Comparison of ENCODE assay signal across 15 cellular contexts in the genomic region with DNA sequence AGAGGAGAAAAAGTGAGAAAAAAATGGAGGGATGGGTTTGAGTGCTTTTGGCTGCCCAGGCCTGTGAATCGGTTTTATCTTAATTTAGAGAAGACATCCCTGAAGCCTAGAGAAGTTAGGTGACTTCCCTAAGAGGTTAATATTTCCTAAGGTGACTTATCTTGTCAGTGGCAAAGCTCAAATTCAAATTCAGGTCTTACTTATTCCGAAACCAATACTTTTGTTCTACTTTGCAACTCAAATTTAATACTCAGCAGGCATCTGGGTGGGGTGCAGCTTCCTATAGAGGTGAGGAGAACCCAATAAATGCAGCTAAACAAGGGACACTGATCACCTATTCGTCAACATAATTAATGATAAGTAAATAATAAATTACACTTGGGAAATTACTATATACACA. TPM values are rescaled to one million over a fixed set of nuclear protein-coding genes. Genes with fewer than 3 reads are reported as not detected.
DNase-seq lines count a peak whose midpoint lies in the region; ATAC-seq and TF ChIP-seq lines count a peak whose summit lies in the region.
"Had no signal": no experiment of that assay in that cellular context is flagged by ENCODE, and none has a peak within 500 bp of the region (broad histone marks: within the 10 kb centered on the region; RNA-seq: fewer than 3 reads in every experiment).

No MANE protein-coding gene starts in this region.

- H3K4me1 ChIP-seq in mesendoderm (ENCODE audit: control insufficient read depth, low read depth, low read length) (peaks cover 13% of the 10 kb centered on the region), prostate gland (replicated peaks) (no peaks in the 10 kb centered on the region)
- H3K4me1 ChIP-seq: Peyer's patch, tibial artery had no signal

- no peaks in the 10 kb centered on the region for H3K27me3 ChIP-seq in mesendoderm (ENCODE audit: insufficient read depth, low read length, poor library complexity)
- peaks cover 3% of the 10 kb centered on the region for H3K27me3 ChIP-seq in prostate gland (replicated peaks; ENCODE audit: insufficient read depth)
- H3K27me3 ChIP-seq: Peyer's patch, spleen, tibial artery had no signal

- no peak overlapping the region for H3K56ac ChIP-seq in mesendoderm (ENCODE audit: low read length)

- H4K5ac ChIP-seq in mesendoderm (ENCODE audit: low read length), result no peak overlapping the region

- no peak overlapping the region for H4K8ac ChIP-seq in mesendoderm (ENCODE audit: low read depth, low read length)

- H2BK5ac ChIP-seq in mesendoderm (ENCODE audit: low read length), result no peak overlapping the region

- TF ChIP-seq POLR2A in prostate gland (IDR thresholded peaks at IDR 0.05), result no peak

- H2AK5ac ChIP-seq in mesendoderm (ENCODE audit: low read length), result no peak overlapping the region

- H3K36me3 ChIP-seq in mesendoderm (ENCODE audit: control insufficient read depth, insufficient read depth, low read length), result no peaks in the 10 kb centered on the region
- H3K36me3 ChIP-seq in prostate gland, result no peaks in the 10 kb centered on the region
- H3K36me3 ChIP-seq: Peyer's patch, spleen, tibial artery had no signal

- DNase-seq in mesendoderm (no peak), DMS153 treated with DMSO at 0.1 percent for 48 hours (lab: John Stamatoyannopoulos, UW; ENCODE audit: unreplicated experiment) (no peak), prostate gland (ENCODE audit: low spot score) (no peak), HPDE6-E6E7 (ENCODE audit: extremely low spot score) (no peak)
- DNase-seq: effector CD8-positive, alpha-beta T cell; foreskin fibroblast; NCI-H1105; NCI-H446; nucleus accumbens; Peyer's patch; spleen; tibial artery had no signal

- H3K4ac ChIP-seq in mesendoderm (ENCODE audit: low read depth, low read length), result no peak overlapping the region

- H3K9ac ChIP-seq in mesendoderm (ENCODE audit: low read length), result no peak overlapping the region

- no peak overlapping the region for H2BK15ac ChIP-seq in mesendoderm (replicated peaks; ENCODE audit: low read depth)

- no peak overlapping the region for H3K23ac ChIP-seq in mesendoderm (ENCODE audit: low read length)

- H3K18ac ChIP-seq in mesendoderm (ENCODE audit: low read length), result peak overlapping the region; percentile 84

- H3K79me1 ChIP-seq in mesendoderm (ENCODE audit: low read length), result no peaks in the 10 kb centered on the region

- H3K4me2 ChIP-seq in mesendoderm (ENCODE audit: low read length), result no peak overlapping the region

- ATAC-seq in GM19043 (IDR thresholded peaks at IDR 0.05; ENCODE audit: low read depth, unreplicated experiment) (peak; percentile 69), GM21723 (IDR thresholded peaks at IDR 0.05; ENCODE audit: unreplicated experiment) (peak; percentile 76), HG03066 (IDR thresholded peaks at IDR 0.05; ENCODE audit: low read depth, unreplicated experiment) (peak; percentile 66)

- H2BK120ac ChIP-seq in mesendoderm (ENCODE audit: low read depth, low read length), result no peak overlapping the region

- H3K27ac ChIP-seq in mesendoderm (ENCODE audit: low read depth, low read length), result no peak overlapping the region
- no peak overlapping the region for H3K27ac ChIP-seq in prostate gland
- H3K27ac ChIP-seq: Peyer's patch, spleen, tibial artery had no signal

- intact Hi-C loops in prostate gland (cut with DNase I), result no loop called here

- no peak for TF ChIP-seq CTCF in prostate gland (IDR thresholded peaks at IDR 0.05)

- H3K79me2 ChIP-seq in mesendoderm (ENCODE audit: control insufficient read depth, insufficient read depth, low read length), result no peaks in the 10 kb centered on the region

- H3K4me3 ChIP-seq in mesendoderm (ENCODE audit: low read length) (no peak overlapping the region), prostate gland (no peak overlapping the region)
- H3K4me3 ChIP-seq: Peyer's patch, spleen, tibial artery had no signal

- H3K9me3 ChIP-seq in prostate gland, result no peaks in the 10 kb centered on the region
- H3K9me3 ChIP-seq: Peyer's patch, spleen, tibial artery had no signal

- no CpG with 5 or more reads among the region's 3 CpGs for WGBS in mesendoderm (ENCODE audit: extremely low coverage, insufficient coverage, low lambda C conversion rate)
- WGBS in prostate gland, result 86% methylated on average over 3 of the region's 3 CpGs

RNA-seq across cellular contexts. Expression of gene MYRIP, which starts 54.9 kb away (rescaled TPM):
- polyA plus RNA-seq in mesendoderm (2013, experiment 1 of 2), result 0.31 TPM
- 0.32 TPM for polyA plus RNA-seq in mesendoderm (2013, experiment 2 of 2)
- total RNA-seq in prostate gland, result 1 to 10 TPM; 4.8 to 9.3 TPM
